Comparison of ENCODE assay signal across 8 cellular contexts in genomic region chr4:145216532-145216931, GRCh38. TPM values are rescaled to one million over a fixed set of nuclear protein-coding genes. Genes with fewer than 3 reads are reported as not detected.
DNase-seq lines count a peak whose midpoint lies in the region; ATAC-seq and TF ChIP-seq lines count a peak whose summit lies in the region.

No MANE protein-coding gene starts in this region.

- no peak for ATAC-seq in GM21381 (IDR thresholded peaks at IDR 0.05; ENCODE audit: unreplicated experiment)

- no peaks in the 10 kb centered on the region for H3K9me3 ChIP-seq in OCI-LY3 (ENCODE audit: insufficient read depth, low read length)
- no peaks in the 10 kb centered on the region for H3K9me3 ChIP-seq in fibroblast of lung (ENCODE audit: control insufficient read depth, insufficient read depth, low read depth, low read length)
- H3K9me3 ChIP-seq in tibial nerve: no peaks in the 10 kb centered on the region

- H3K4me1 ChIP-seq in OCI-LY3 (ENCODE audit: low read length) (peaks cover 7% of the 10 kb centered on the region; the same call in 1 of the 2 replicates), fibroblast of lung (ENCODE audit: control insufficient read depth, extremely low read depth, insufficient read depth, low read length) (no peaks in the 10 kb centered on the region), tibial nerve (peaks cover 0 to 3% (median 0%) of the 10 kb centered on the region in 4 donors)

- H3K4me2 ChIP-seq in OCI-LY3 (ENCODE audit: low read length) (no peak overlapping the region), fibroblast of lung (ENCODE audit: extremely low read depth, insufficient read depth, low read length) (no peak overlapping the region)

- H3K27ac ChIP-seq in OCI-LY3 (ENCODE audit: low read length) (no peak overlapping the region), fibroblast of lung (ENCODE audit: insufficient read depth, low read length) (no peak overlapping the region), tibial nerve (no peak overlapping the region)

- no peak for TF ChIP-seq POLR2A in tibial nerve (IDR thresholded peaks at IDR 0.05)

- no peak overlapping the region for H2AFZ ChIP-seq in OCI-LY3 (ENCODE audit: low read depth, low read length)
- no peak overlapping the region for H2AFZ ChIP-seq in fibroblast of lung (ENCODE audit: low read length)

- no peak for TF ChIP-seq EP300 in tibial nerve (IDR thresholded peaks at IDR 0.05)

- H4K20me1 ChIP-seq in OCI-LY3 (ENCODE audit: insufficient read depth, low read length): no peaks in the 10 kb centered on the region
- H4K20me1 ChIP-seq in fibroblast of lung (ENCODE audit: control insufficient read depth, extremely low read depth, insufficient read depth, low read length): no peaks in the 10 kb centered on the region

- peak; percentile 22 for DNase-seq in SIG-M5 treated with dmso at 0.1 percent for 504 hours (lab: John Stamatoyannopoulos, UW; ENCODE audit: unreplicated experiment)
- no peak for DNase-seq in SIG-M5 (lab: John Stamatoyannopoulos, UW)
- peak; percentile 28 to 65 for DNase-seq in fibroblast of lung (ENCODE audit: low read depth in 2 of 2)
- no peak for DNase-seq in tibial nerve (ENCODE audit: low spot score in 2 of 2)
- DNase-seq in NCI-H526 treated with DMSO at 0.1 percent for 48 hours (lab: John Stamatoyannopoulos, UW): no peak
- no peak for DNase-seq in mesenteric fat pad (ENCODE audit: low spot score)

- TF ChIP-seq CTCF in OCI-LY3 (IDR thresholded peaks at IDR 0.05; ENCODE audit: low read depth, low read length) (peak; percentile 84), fibroblast of lung (conservative IDR thresholded peaks at IDR 0.05 in 1 of 2, IDR thresholded peaks at IDR 0.05 in 1 of 2; ENCODE audit: low read depth in 1 of 2, low read length in 2 of 2) (peak; percentile 59 to 66), tibial nerve (IDR thresholded peaks at IDR 0.05) (peak; percentile 32 to 47 (median 44))

- H3K27me3 ChIP-seq in OCI-LY3 (ENCODE audit: low read depth, low read length) (0 out of 2 replicates have a peak, but pooled peaks cover 7% of the 10 kb centered on the region), fibroblast of lung (ENCODE audit: control insufficient read depth, insufficient read depth, low read length) (no peaks in the 10 kb centered on the region), tibial nerve (no peaks in the 10 kb centered on the region)

- H3K4me3 ChIP-seq in OCI-LY3 (ENCODE audit: low read length) (no peak overlapping the region), fibroblast of lung (replicated peaks in 1 of 4; ENCODE audit: control extremely low read depth in 1 of 4, insufficient read depth in 1 of 4, low read depth in 3 of 4, low read length in 4 of 4) (no peak overlapping the region), tibial nerve (no peak overlapping the region)

- H3K79me2 ChIP-seq in OCI-LY3 (ENCODE audit: low read length) (no peaks in the 10 kb centered on the region), fibroblast of lung (ENCODE audit: control insufficient read depth, insufficient read depth, low read length) (no peaks in the 10 kb centered on the region)

- H3K36me3 ChIP-seq in OCI-LY3 (replicated peaks; ENCODE audit: low read depth, low read length) (no peaks in the 10 kb centered on the region), fibroblast of lung (ENCODE audit: control insufficient read depth, insufficient read depth, low read length) (no peaks in the 10 kb centered on the region), tibial nerve (no peaks in the 10 kb centered on the region)

- no peak overlapping the region for H3K9ac ChIP-seq in OCI-LY3 (ENCODE audit: low read length)
- H3K9ac ChIP-seq in fibroblast of lung (ENCODE audit: insufficient read depth, low read length): no peak overlapping the region

RNA-seq across cellular contexts. Expression of gene OTUD4, which starts 36.1 kb away (rescaled TPM):
- total RNA-seq in fibroblast of lung (20.0 and 21.3 TPM in 2 replicates), tibial nerve (10 to 100 TPM; 33.7 to 44.8 (median 35.9) TPM), mesenteric fat pad (35.2 TPM)
- polyA plus RNA-seq in fibroblast of lung: 25.4 and 25.7 TPM in 2 replicates
- 12.4 and 14.7 TPM in 2 replicates for polyA plus RNA-seq in fibroblast of lung (2012)
- 16.6 and 18.3 TPM in 2 replicates for polyA minus RNA-seq in fibroblast of lung (ENCODE audit: low replicate concordance)

Comparison
In these comparisons a context has a peak if more than half of its experiments do, and no peak if none do; other contexts are left out.
1. DNase-seq: peak in SIG-M5 treated with dmso at 0.1 percent for 504 hours (single experiment) and fibroblast of lung (2 of 2); none in SIG-M5 (single experiment), tibial nerve (0 of 2), NCI-H526 treated with DMSO at 0.1 percent for 48 hours (single experiment) and mesenteric fat pad (single experiment).
2. Peak in every context shown above with its lines, with median percentiles within 50 percentile points of each other: CTCF ChIP-seq.